Comparison of ENCODE assay signal across 20 cellular contexts in genomic region chr3:48966367-48966766, GRCh38. TPM values are rescaled to one million over a fixed set of nuclear protein-coding genes. Genes with fewer than 3 reads are reported as not detected.
DNase-seq lines count a peak whose midpoint lies in the region; ATAC-seq and TF ChIP-seq lines count a peak whose summit lies in the region.
"Had no signal": no experiment of that assay in that cellular context is flagged by ENCODE, and none has a peak within 500 bp of the region (broad histone marks: within the 10 kb centered on the region; RNA-seq: fewer than 3 reads in every experiment).

No MANE protein-coding gene starts in this region.

- H3K4me1 Mint-ChIP-seq in activated CD8-positive, alpha-beta memory T cell treated with anti-CD3 and anti-CD28 coated beads, Interleukin-2, amount 10 ng/mL, durations not matched to agents 7 days and 5 days, result peaks cover 26% of the 10 kb centered on the region
- peaks cover 22% of the 10 kb centered on the region for H3K4me1 Mint-ChIP-seq in activated T-helper 2 cell treated with anti-CD3 and anti-CD28 coated beads, Interferon-gamma antibody, Interleukin-2, Interleukin-4, amounts not matched to agents 10 μg/mL and 5 μg/mL and 100 μg/mL, durations not matched to agents 14 hours and 24 hours and 36 hours (ENCODE audit: low read depth)

- TF ChIP-seq POLR2A in transverse colon (IDR thresholded peaks at IDR 0.05), result no peak

- no peak for DNase-seq in activated CD8-positive, alpha-beta memory T cell treated with anti-CD3 and anti-CD28 coated beads, Interleukin-2, amount 10 ng/mL, durations not matched to agents 7 days and 5 days
- DNase-seq in activated CD8-positive, alpha-beta memory T cell treated with anti-CD3 and anti-CD28 coated beads, Interleukin-2, amount 50 U/mL, for 4 hours, result no peak
- no peak for DNase-seq in activated T-helper 2 cell treated with anti-CD3 and anti-CD28 coated beads, Interferon-gamma antibody, Interleukin-2, Interleukin-4, amounts not matched to agents 10 μg/mL and 5 μg/mL and 100 μg/mL, durations not matched to agents 14 hours and 24 hours and 36 hours (ENCODE audit: low spot score)
- DNase-seq in transverse colon (no peak), AG08395 (ENCODE audit: low spot score) (no peak), DMS53 (lab: John Stamatoyannopoulos, UW) (no peak)
- DNase-seq: activated CD4-positive, alpha-beta T cell treated with anti-CD3 and anti-CD28 coated beads, Interleukin-2, amount 10 ng/mL, durations not matched to agents 24 days and 14 days; GDM1; GOT3; left ventricle myocardium superior; MG63; NCI-H1436 treated with DMSO at 0.1 percent for 48 hours; NCI-H69; OCI-M1; Right ventricle myocardium superior had no signal

- H3K27me3 ChIP-seq in mucosa of rectum (ENCODE audit: control insufficient read depth in 2 of 2, insufficient read depth in 2 of 2, low read length in 2 of 2) (no peaks in the 10 kb centered on the region), transverse colon (no peaks in the 10 kb centered on the region)
- H3K27me3 ChIP-seq: MG63 had no signal

- peaks cover 44 to 46% of the 10 kb centered on the region in 2 donors for H3K36me3 ChIP-seq in mucosa of rectum (ENCODE audit: control insufficient read depth in 2 of 2, insufficient read depth in 2 of 2, low read length in 2 of 2)
- H3K36me3 ChIP-seq in transverse colon, result peaks cover 0 to 33% (median 12%) of the 10 kb centered on the region in 4 donors

- in situ Hi-C loops in transverse colon (cut with MboI; ENCODE audit: low pct_ligation_motif_present in 1 of 4, low pct_unique_long_range_greater_than_20kb in 1 of 4, low sequenced_read_pairs in 3 of 4), result no loop called here

- H3K9ac ChIP-seq in mucosa of rectum (ENCODE audit: low read depth in 1 of 2, low read length in 2 of 2), result peak overlapping the region in 1 of 2 donors; percentile 3

- WGBS in transverse colon (ENCODE audit: low coverage in 1 of 2), 2 donors, result 62 to 70% methylated on average over 3 of the region's 3 CpGs

- H3K4me3 Mint-ChIP-seq in activated CD8-positive, alpha-beta memory T cell treated with anti-CD3 and anti-CD28 coated beads, Interleukin-2, amount 10 ng/mL, durations not matched to agents 7 days and 5 days, result no peak overlapping the region
- no peak overlapping the region for H3K4me3 Mint-ChIP-seq in activated T-helper 2 cell treated with anti-CD3 and anti-CD28 coated beads, Interferon-gamma antibody, Interleukin-2, Interleukin-4, amounts not matched to agents 10 μg/mL and 5 μg/mL and 100 μg/mL, durations not matched to agents 14 hours and 24 hours and 36 hours (ENCODE audit: low read depth)
- H3K4me3 Mint-ChIP-seq: endodermal cell, IgD-negative memory B cell had no signal

- peak overlapping the region; percentile 48 for H3K27ac Mint-ChIP-seq in activated CD8-positive, alpha-beta memory T cell treated with anti-CD3 and anti-CD28 coated beads, Interleukin-2, amount 10 ng/mL, durations not matched to agents 7 days and 5 days
- H3K27ac Mint-ChIP-seq in activated T-helper 2 cell treated with anti-CD3 and anti-CD28 coated beads, Interferon-gamma antibody, Interleukin-2, Interleukin-4, amounts not matched to agents 10 μg/mL and 5 μg/mL and 100 μg/mL, durations not matched to agents 14 hours and 24 hours and 36 hours, result peak overlapping the region; percentile 39
- H3K27ac Mint-ChIP-seq: activated CD4-positive, alpha-beta T cell treated with anti-CD3 and anti-CD28 coated beads, Interleukin-2, amount 10 ng/mL, durations not matched to agents 24 days and 14 days; IgD-negative memory B cell had no signal

- no peak for TF ChIP-seq CTCF in transverse colon (IDR thresholded peaks at IDR 0.05)

- H3K27me3 Mint-ChIP-seq in activated CD8-positive, alpha-beta memory T cell treated with anti-CD3 and anti-CD28 coated beads, Interleukin-2, amount 10 ng/mL, durations not matched to agents 7 days and 5 days, result no peaks in the 10 kb centered on the region
- H3K27me3 Mint-ChIP-seq in activated T-helper 2 cell treated with anti-CD3 and anti-CD28 coated beads, Interferon-gamma antibody, Interleukin-2, Interleukin-4, amounts not matched to agents 10 μg/mL and 5 μg/mL and 100 μg/mL, durations not matched to agents 14 hours and 24 hours and 36 hours (ENCODE audit: low read depth), result no peaks in the 10 kb centered on the region
- H3K27me3 Mint-ChIP-seq: activated CD4-positive, alpha-beta T cell treated with anti-CD3 and anti-CD28 coated beads, Interleukin-2, amount 10 ng/mL, durations not matched to agents 24 days and 14 days; IgD-negative memory B cell had no signal

- H3K4me3 ChIP-seq in mucosa of rectum (ENCODE audit: low read length in 2 of 2), result no peak overlapping the region
- no peak overlapping the region for H3K4me3 ChIP-seq in transverse colon
- H3K4me3 ChIP-seq: MG63, mucosa of descending colon had no signal

- peaks cover 42% of the 10 kb centered on the region for H3K36me3 Mint-ChIP-seq in activated CD8-positive, alpha-beta memory T cell treated with anti-CD3 and anti-CD28 coated beads, Interleukin-2, amount 10 ng/mL, durations not matched to agents 7 days and 5 days
- peaks cover 77% of the 10 kb centered on the region for H3K36me3 Mint-ChIP-seq in activated T-helper 2 cell treated with anti-CD3 and anti-CD28 coated beads, Interferon-gamma antibody, Interleukin-2, Interleukin-4, amounts not matched to agents 10 μg/mL and 5 μg/mL and 100 μg/mL, durations not matched to agents 14 hours and 24 hours and 36 hours (ENCODE audit: low read depth)
- H3K36me3 Mint-ChIP-seq: IgD-negative memory B cell had no signal

- no peaks in the 10 kb centered on the region for H3K9me3 ChIP-seq in mucosa of rectum (ENCODE audit: control insufficient read depth in 2 of 2, low read length in 2 of 2)
- no peaks in the 10 kb centered on the region for H3K9me3 ChIP-seq in transverse colon
- H3K9me3 ChIP-seq: MG63, mucosa of descending colon had no signal

- H3K27ac ChIP-seq in mucosa of rectum (ENCODE audit: low read depth in 2 of 2, low read length in 2 of 2) (peak overlapping the region; percentile 13 to 35), transverse colon (peak overlapping the region; percentile 24 to 53 (median 38))

- H3K4me1 ChIP-seq in mucosa of rectum (ENCODE audit: control insufficient read depth in 2 of 2, insufficient read depth in 2 of 2, low read length in 2 of 2), result peaks cover 8 to 22% of the 10 kb centered on the region in 2 donors
- H3K4me1 ChIP-seq in transverse colon, result peaks cover 0 to 30% (median 13%) of the 10 kb centered on the region in 4 donors

- H3K9me3 Mint-ChIP-seq in activated CD8-positive, alpha-beta memory T cell treated with anti-CD3 and anti-CD28 coated beads, Interleukin-2, amount 10 ng/mL, durations not matched to agents 7 days and 5 days (ENCODE audit: low read depth), result no peaks in the 10 kb centered on the region
- no peaks in the 10 kb centered on the region for H3K9me3 Mint-ChIP-seq in activated T-helper 2 cell treated with anti-CD3 and anti-CD28 coated beads, Interferon-gamma antibody, Interleukin-2, Interleukin-4, amounts not matched to agents 10 μg/mL and 5 μg/mL and 100 μg/mL, durations not matched to agents 14 hours and 24 hours and 36 hours
- H3K9me3 Mint-ChIP-seq: activated CD4-positive, alpha-beta T cell treated with anti-CD3 and anti-CD28 coated beads, Interleukin-2, amount 10 ng/mL, durations not matched to agents 24 days and 14 days; endodermal cell; IgD-negative memory B cell had no signal

- CTCF ChIA-PET in activated CD8-positive, alpha-beta memory T cell treated with anti-CD3 and anti-CD28 coated beads, Interleukin-2, amount 10 ng/mL, durations not matched to agents 7 days and 5 days (lab: Charles Lee), result no interaction called here

- TF ChIP-seq EP300 in transverse colon (IDR thresholded peaks at IDR 0.05; ENCODE audit: low read depth), result no peak

- ATAC-seq in activated CD8-positive, alpha-beta memory T cell treated with anti-CD3 and anti-CD28 coated beads, Interleukin-2, amount 10 ng/mL, durations not matched to agents 7 days and 5 days, result no peak
- ATAC-seq in GM19397 (IDR thresholded peaks at IDR 0.05; ENCODE audit: unreplicated experiment), result no peak

- intact Hi-C loops in activated T-helper 2 cell treated with anti-CD3 and anti-CD28 coated beads, Interferon-gamma antibody, Interleukin-2, Interleukin-4, amounts not matched to agents 10 μg/mL and 5 μg/mL and 100 μg/mL, durations not matched to agents 14 hours and 24 hours and 36 hours (cut with micrococcal nuclease), result no loop called here
- intact Hi-C loops in transverse colon (cut with DNase I; ENCODE audit: low total_unique reads), result no loop called here

RNA-seq across cellular contexts. Expression of gene P4HTM, which starts 23.7 kb away (rescaled TPM):
- total RNA-seq in activated CD8-positive, alpha-beta memory T cell treated with anti-CD3 and anti-CD28 coated beads, Interleukin-2, amount 10 ng/mL, durations not matched to agents 7 days and 5 days, result 10 to 100 TPM; 44.5 to 50.6 TPM
- total RNA-seq in activated T-helper 2 cell treated with anti-CD3 and anti-CD28 coated beads, Interferon-gamma antibody, Interleukin-2, Interleukin-4, amounts not matched to agents 10 μg/mL and 5 μg/mL and 100 μg/mL, durations not matched to agents 14 hours and 24 hours and 36 hours, result 37.8 and 39.1 TPM in 2 replicates
- 100 to 1,000 TPM in 1 of 4 donors, 10 to 100 TPM in 3; 43.4 to 100 (median 76.6) TPM for total RNA-seq in transverse colon

RNA-seq across cellular contexts. Expression of gene WDR6, which starts 40.8 kb away (rescaled TPM):
- 100 to 1,000 TPM; 130 to 154 TPM for total RNA-seq in activated CD8-positive, alpha-beta memory T cell treated with anti-CD3 and anti-CD28 coated beads, Interleukin-2, amount 10 ng/mL, durations not matched to agents 7 days and 5 days
- total RNA-seq in activated T-helper 2 cell treated with anti-CD3 and anti-CD28 coated beads, Interferon-gamma antibody, Interleukin-2, Interleukin-4, amounts not matched to agents 10 μg/mL and 5 μg/mL and 100 μg/mL, durations not matched to agents 14 hours and 24 hours and 36 hours, result 161 and 167 TPM in 2 replicates
- total RNA-seq in transverse colon, result 100 to 1,000 TPM in 3 of 4 donors, 10 to 100 TPM in 1; 76.0 to 162 (median 146) TPM

RNA-seq across cellular contexts. Expression of gene ARIH2, which starts 47.7 kb away (rescaled TPM):
- 100 to 1,000 TPM; 118 to 156 TPM for total RNA-seq in activated CD8-positive, alpha-beta memory T cell treated with anti-CD3 and anti-CD28 coated beads, Interleukin-2, amount 10 ng/mL, durations not matched to agents 7 days and 5 days
- 156 and 163 TPM in 2 replicates for total RNA-seq in activated T-helper 2 cell treated with anti-CD3 and anti-CD28 coated beads, Interferon-gamma antibody, Interleukin-2, Interleukin-4, amounts not matched to agents 10 μg/mL and 5 μg/mL and 100 μg/mL, durations not matched to agents 14 hours and 24 hours and 36 hours
- 100 to 1,000 TPM in 3 of 4 donors, 10 to 100 TPM in 1; 82.6 to 269 (median 115) TPM for total RNA-seq in transverse colon

RNA-seq across cellular contexts. Expression of gene DALRD3, which starts 52.0 kb away (rescaled TPM):
- total RNA-seq in activated CD8-positive, alpha-beta memory T cell treated with anti-CD3 and anti-CD28 coated beads, Interleukin-2, amount 10 ng/mL, durations not matched to agents 7 days and 5 days, result 10 to 100 TPM; 25.8 to 29.9 TPM
- 30.4 and 30.5 TPM in 2 replicates for total RNA-seq in activated T-helper 2 cell treated with anti-CD3 and anti-CD28 coated beads, Interferon-gamma antibody, Interleukin-2, Interleukin-4, amounts not matched to agents 10 μg/mL and 5 μg/mL and 100 μg/mL, durations not matched to agents 14 hours and 24 hours and 36 hours
- total RNA-seq in transverse colon, result 100 to 1,000 TPM in 1 of 4 donors, 10 to 100 TPM in 3; 30.4 to 136 (median 42.0) TPM

RNA-seq across cellular contexts. Expression of gene NDUFAF3, which starts 55.6 kb away (rescaled TPM):
- 100 to 1,000 TPM in 1 of 2 experiments, 10 to 100 TPM in 1; 94.3 to 101 TPM for total RNA-seq in activated CD8-positive, alpha-beta memory T cell treated with anti-CD3 and anti-CD28 coated beads, Interleukin-2, amount 10 ng/mL, durations not matched to agents 7 days and 5 days
- total RNA-seq in activated T-helper 2 cell treated with anti-CD3 and anti-CD28 coated beads, Interferon-gamma antibody, Interleukin-2, Interleukin-4, amounts not matched to agents 10 μg/mL and 5 μg/mL and 100 μg/mL, durations not matched to agents 14 hours and 24 hours and 36 hours, result 118 and 120 TPM in 2 replicates
- 100 to 1,000 TPM in 1 of 4 donors, 10 to 100 TPM in 3; 30.4 to 125 (median 88.1) TPM for total RNA-seq in transverse colon
